ENCODE assay signal across 8 cellular contexts in the genomic region with DNA sequence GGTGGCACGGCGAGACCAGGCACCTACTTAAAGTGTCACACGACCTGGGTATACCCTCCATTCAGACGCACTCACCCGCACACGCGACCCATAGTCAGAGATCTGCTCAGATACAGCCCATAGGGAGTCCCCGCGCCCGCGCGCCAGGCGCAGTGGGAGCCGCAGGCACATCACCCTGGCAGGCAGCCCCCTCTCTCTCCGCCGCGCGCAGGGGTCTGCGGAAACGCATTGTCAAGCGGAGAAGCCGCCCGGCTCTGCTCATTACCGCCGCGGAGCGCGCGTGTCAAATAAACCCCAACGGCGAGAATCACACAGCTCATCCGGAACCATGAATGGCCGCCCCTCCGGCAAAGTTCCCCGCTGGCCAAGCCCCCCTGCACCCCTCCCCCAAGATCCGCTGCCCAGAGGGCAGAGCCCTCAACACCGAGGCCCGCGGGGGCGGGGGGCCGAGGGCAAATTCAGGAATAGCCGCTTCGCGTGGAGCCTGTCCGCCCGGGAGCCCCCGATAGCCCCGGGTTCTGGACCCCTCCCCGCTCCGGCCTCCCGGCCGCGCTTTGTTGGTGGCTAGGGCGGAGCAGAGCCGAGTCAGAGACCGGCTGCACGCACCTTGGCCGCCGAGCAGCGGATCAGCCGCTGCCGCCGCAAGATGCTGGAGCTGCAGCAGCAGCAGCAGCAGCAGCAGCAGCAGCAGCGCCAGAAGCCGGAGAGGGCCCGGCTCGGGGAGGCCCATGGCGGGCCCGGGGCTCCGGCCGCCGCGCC. TPM values are rescaled to one million over a fixed set of nuclear protein-coding genes. Genes with fewer than 3 reads are reported as not detected.
A peak's percentile ranks its signal among the peaks of the same experiment; 100 is the strongest.
DNase-seq lines count a peak whose midpoint lies in the region; ATAC-seq lines count a peak whose summit lies in the region.

No MANE protein-coding gene starts in this region.

- H3K4me3 ChIP-seq in SJCRH30, result peak overlapping the region; percentile 68
- H3K4me3 ChIP-seq in right cardiac atrium (ENCODE audit: low read length), result peak overlapping the region; percentile 64
- peak overlapping the region; percentile 61 to 79 (median 76) for H3K4me3 ChIP-seq in skeletal muscle tissue (ENCODE audit: low read length in 3 of 3)

- peak overlapping the region in 2 of 3 donors; percentile 66 to 79 for H3K9ac ChIP-seq in skeletal muscle tissue (ENCODE audit: low read depth in 1 of 3, low read length in 3 of 3)

- under 1% methylated on average over 73 of the region's 73 CpGs for WGBS in right cardiac atrium

- H3K9me3 ChIP-seq in SJCRH30 (replicated peaks) (no peaks in the 10 kb centered on the region), right cardiac atrium (ENCODE audit: control insufficient read depth, low read length) (no peaks in the 10 kb centered on the region), skeletal muscle tissue (ENCODE audit: control insufficient read depth in 3 of 3, low read length in 3 of 3) (no peaks in the 10 kb centered on the region)

- H3K36me3 ChIP-seq in SJCRH30 (no peaks in the 10 kb centered on the region), skeletal muscle tissue (ENCODE audit: control insufficient read depth in 3 of 3, insufficient read depth in 3 of 3, low read length in 3 of 3) (no peaks in the 10 kb centered on the region)

- H3K27ac ChIP-seq in SJCRH30 (peak overlapping the region; percentile 75), right cardiac atrium (ENCODE audit: low read length) (no peak overlapping the region), skeletal muscle tissue (ENCODE audit: low read depth, low read length) (no peak overlapping the region)

- ATAC-seq in GM18867 (IDR thresholded peaks at IDR 0.05; ENCODE audit: unreplicated experiment) (peak; percentile 9), HG03460 (IDR thresholded peaks at IDR 0.05; ENCODE audit: unreplicated experiment) (peak; percentile 7), right cardiac atrium (peak in 1 of 2 donors; percentile 5)

- H3K4me1 ChIP-seq in SJCRH30 (no peaks in the 10 kb centered on the region), right cardiac atrium (ENCODE audit: control insufficient read depth, insufficient read depth, low read length) (peaks cover 2% of the 10 kb centered on the region), skeletal muscle tissue (ENCODE audit: control insufficient read depth in 3 of 3, insufficient read depth in 3 of 3, low read length in 3 of 3) (peaks cover 16 to 25% (median 24%) of the 10 kb centered on the region in 3 donors)

- DNase-seq in A172 (ENCODE audit: low spot score) (peak; percentile 14), SJCRH30 (peak; percentile 54 to 60), right cardiac atrium (peak; percentile 35 to 71 (median 69)), SW 1271 (lab: John Stamatoyannopoulos, UW) (no peak)
- peak; percentile 67 for DNase-seq in activated naive CD4-positive, alpha-beta T cell treated with anti-CD3 and anti-CD28 coated beads, Interleukin-2, amount 50 U/mL, for 16 hours

- intact Hi-C loops in right cardiac atrium (cut with DNase I), result no loop called here

- no peaks in the 10 kb centered on the region for H3K27me3 ChIP-seq in SJCRH30
- H3K27me3 ChIP-seq in right cardiac atrium (ENCODE audit: control insufficient read depth, insufficient read depth), result no peaks in the 10 kb centered on the region
- H3K27me3 ChIP-seq in skeletal muscle tissue (ENCODE audit: control insufficient read depth in 3 of 3, insufficient read depth in 3 of 3, low read length in 3 of 3), result peaks cover 0 to 2% (median 0%) of the 10 kb centered on the region in 3 donors

RNA-seq across cellular contexts. Expression of gene LRP8, which starts 0.5 kb away (rescaled TPM):
- total RNA-seq in A172 (2014; rRNA removed; shearing (Covaris generic)), result 19.3 and 27.6 TPM in 2 replicates
- 17.9 and 21.4 TPM in 2 replicates for total RNA-seq in SJCRH30 (2014; rRNA removed; shearing (Covaris generic))
- 1 to 10 TPM; 1.3 to 2.6 (median 1.9) TPM for total RNA-seq in right cardiac atrium
- polyA plus RNA-seq in right cardiac atrium, result 0.27 TPM
- total RNA-seq in skeletal muscle tissue, result 1.6 TPM

Comparison
In these comparisons a context has a peak if more than half of its experiments do, and no peak if none do; other contexts are left out.
1. DNase-seq: peak in A172 (single experiment), SJCRH30 (2 of 2), activated naive CD4-positive, alpha-beta T cell treated with anti-CD3 and anti-CD28 coated beads, Interleukin-2, amount 50 U/mL, for 16 hours (single experiment) and right cardiac atrium (3 of 3); none in SW 1271 (0 of 2).
2. Peak in every context shown above with its lines, with median percentiles within 50 percentile points of each other: H3K4me3 ChIP-seq.